8 cellular contexts compared by ENCODE assay signal in the genomic region with DNA sequence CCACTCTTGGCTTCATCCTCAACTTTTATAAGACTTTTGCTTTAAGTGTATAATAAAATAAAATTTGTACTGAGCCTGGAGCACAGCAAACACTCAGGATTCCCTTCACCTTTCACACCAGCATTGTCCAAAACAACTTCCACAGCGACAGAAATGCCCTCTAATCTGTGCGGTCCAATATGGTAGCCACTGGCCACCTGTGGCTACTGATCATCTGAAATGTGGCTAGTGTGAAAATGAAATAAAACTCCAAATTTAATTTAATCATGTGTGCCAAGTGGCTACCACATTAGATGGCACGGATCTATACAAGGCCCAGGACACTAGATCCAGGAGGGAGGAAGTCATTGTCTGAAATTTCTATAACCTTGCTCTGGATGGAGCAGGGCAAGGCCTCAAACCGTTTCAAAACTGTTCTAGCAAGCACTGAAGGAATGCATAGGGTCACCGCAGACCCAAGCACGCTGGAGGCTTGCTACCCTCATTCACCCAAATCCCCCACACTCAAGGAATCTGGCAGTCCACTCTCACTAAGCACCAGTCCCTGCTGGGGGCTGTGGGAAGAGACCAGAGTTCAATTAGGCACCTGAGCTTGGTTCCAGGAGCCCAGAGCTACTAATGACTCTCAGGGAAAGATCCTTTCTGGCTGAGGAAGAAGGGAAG. TPM values are rescaled to one million over a fixed set of nuclear protein-coding genes. Genes with fewer than 3 reads are reported as not detected.
DNase-seq lines count a peak whose midpoint lies in the region; ATAC-seq and TF ChIP-seq lines count a peak whose summit lies in the region.

No MANE protein-coding gene starts in this region.

- no peak for TF ChIP-seq CTCF in gastroesophageal sphincter (IDR thresholded peaks at IDR 0.05)

- H3K27ac ChIP-seq in gastroesophageal sphincter, result peak overlapping the region; percentile 94 to 97 (median 96)

- H3K36me3 ChIP-seq in gastroesophageal sphincter, result peaks cover 0 to 55% of the 10 kb centered on the region in 2 donors

- H3K4me1 Mint-ChIP-seq in activated CD4-positive, alpha-beta memory T cell treated with anti-CD3 and anti-CD28 coated beads for 36 hours (ENCODE audit: low read depth), result peaks cover 69% of the 10 kb centered on the region
- H3K4me1 Mint-ChIP-seq in stimulated activated effector memory CD8-positive, alpha-beta T cell treated with anti-CD3 and anti-CD28 coated beads, Interleukin-12 subunit alpha, Interleukin-12 subunit beta, amount 100 ng/mL, for 72 hours, result peaks cover 66% of the 10 kb centered on the region

- no peak for TF ChIP-seq EP300 in gastroesophageal sphincter (IDR thresholded peaks at IDR 0.05)

- no peaks in the 10 kb centered on the region for H3K9me3 ChIP-seq in gastroesophageal sphincter

- ATAC-seq in gastroesophageal sphincter (no peak), GM18873 (IDR thresholded peaks at IDR 0.05; ENCODE audit: low FRiP score, unreplicated experiment) (no peak), HG03108 (IDR thresholded peaks at IDR 0.05; ENCODE audit: unreplicated experiment) (no peak)
- ATAC-seq in stimulated activated effector memory CD8-positive, alpha-beta T cell treated with anti-CD3 and anti-CD28 coated beads, Interleukin-12 subunit alpha, Interleukin-12 subunit beta, amount 100 ng/mL, for 72 hours, result no peak

- intact Hi-C loops in activated CD4-positive, alpha-beta memory T cell treated with anti-CD3 and anti-CD28 coated beads for 36 hours (cut with micrococcal nuclease), result no loop called here

- POLR2A ChIA-PET in activated CD4-positive, alpha-beta memory T cell treated with anti-CD3 and anti-CD28 coated beads for 36 hours (lab: Charles Lee), result interaction anchor here (0.7 to 11.0 kb wide), 8 partner anchors 7 to 187 kb away, joined by 3 to 208 read pairs (median 8); partner anchors contain the start of genes CCM2 and TBRG4

- no peaks in the 10 kb centered on the region for H3K27me3 ChIP-seq in gastroesophageal sphincter

- H3K27me3 Mint-ChIP-seq in activated CD4-positive, alpha-beta memory T cell treated with anti-CD3 and anti-CD28 coated beads for 36 hours, result no peaks in the 10 kb centered on the region

- H3K4me3 Mint-ChIP-seq in activated CD4-positive, alpha-beta memory T cell treated with anti-CD3 and anti-CD28 coated beads for 36 hours, result peak overlapping the region; percentile 99
- peak overlapping the region; percentile 99 for H3K4me3 Mint-ChIP-seq in stimulated activated effector memory CD8-positive, alpha-beta T cell treated with anti-CD3 and anti-CD28 coated beads, Interleukin-12 subunit alpha, Interleukin-12 subunit beta, amount 100 ng/mL, for 72 hours

- 64 to 79% methylated on average over 3 to 4 of the region's 6 CpGs for WGBS in gastroesophageal sphincter (ENCODE audit: low coverage in 1 of 2), 2 donors

- H3K9me3 Mint-ChIP-seq in activated CD4-positive, alpha-beta memory T cell treated with anti-CD3 and anti-CD28 coated beads for 36 hours, result no peaks in the 10 kb centered on the region
- no peaks in the 10 kb centered on the region for H3K9me3 Mint-ChIP-seq in stimulated activated effector memory CD8-positive, alpha-beta T cell treated with anti-CD3 and anti-CD28 coated beads, Interleukin-12 subunit alpha, Interleukin-12 subunit beta, amount 100 ng/mL, for 72 hours

- peak; percentile 39 for DNase-seq in NCI-H82 (lab: John Stamatoyannopoulos, UW)
- DNase-seq in NCI-H82 treated with DMSO at 0.1 percent for 48 hours (lab: John Stamatoyannopoulos, UW; ENCODE audit: unreplicated experiment), result no peak
- no peak for DNase-seq in activated CD4-positive, alpha-beta memory T cell treated with anti-CD3 and anti-CD28 coated beads for 36 hours
- peak in 1 of 2 donors; percentile 56 for DNase-seq in stimulated activated effector memory CD8-positive, alpha-beta T cell treated with anti-CD3 and anti-CD28 coated beads, Interleukin-12 subunit alpha, Interleukin-12 subunit beta, amount 100 ng/mL, for 72 hours (ENCODE audit: low spot score in 2 of 2)
- DNase-seq in DMS79 (lab: John Stamatoyannopoulos, UW), result no peak

- peaks cover 56% of the 10 kb centered on the region for H3K36me3 Mint-ChIP-seq in activated CD4-positive, alpha-beta memory T cell treated with anti-CD3 and anti-CD28 coated beads for 36 hours
- peaks cover 68% of the 10 kb centered on the region for H3K36me3 Mint-ChIP-seq in stimulated activated effector memory CD8-positive, alpha-beta T cell treated with anti-CD3 and anti-CD28 coated beads, Interleukin-12 subunit alpha, Interleukin-12 subunit beta, amount 100 ng/mL, for 72 hours

- H3K4me1 ChIP-seq in gastroesophageal sphincter, result peaks cover 0 to 47% (median 15%) of the 10 kb centered on the region in 3 donors

- H3K4me3 ChIP-seq in gastroesophageal sphincter, result peak overlapping the region in 1 of 2 donors; percentile 62

- CTCF ChIA-PET in activated CD4-positive, alpha-beta memory T cell treated with anti-CD3 and anti-CD28 coated beads for 36 hours (lab: Charles Lee), result interaction anchor here (1.0 to 2.1 kb wide), 3 partner anchors 12 to 151 kb away, joined by 6 to 7 read pairs (median 7); no protein-coding TSS in a partner anchor

- H3K27ac Mint-ChIP-seq in activated CD4-positive, alpha-beta memory T cell treated with anti-CD3 and anti-CD28 coated beads for 36 hours, result peak overlapping the region; percentile 100
- H3K27ac Mint-ChIP-seq in stimulated activated effector memory CD8-positive, alpha-beta T cell treated with anti-CD3 and anti-CD28 coated beads, Interleukin-12 subunit alpha, Interleukin-12 subunit beta, amount 100 ng/mL, for 72 hours, result peak overlapping the region; percentile 99

- TF ChIP-seq POLR2A in gastroesophageal sphincter (IDR thresholded peaks at IDR 0.05), result no peak

RNA-seq across cellular contexts. Expression of gene MYO1G, which starts 6.3 kb away (rescaled TPM):
- 100 to 1,000 TPM; 429 to 436 TPM for total RNA-seq in activated CD4-positive, alpha-beta memory T cell treated with anti-CD3 and anti-CD28 coated beads for 36 hours
- total RNA-seq in gastroesophageal sphincter, result 1 to 10 TPM; 1.4 to 3.6 (median 2.0) TPM

RNA-seq across cellular contexts. Expression of gene CCM2, which starts 14.8 kb away (rescaled TPM):
- 10 to 100 TPM; 85.2 to 89.6 TPM for total RNA-seq in activated CD4-positive, alpha-beta memory T cell treated with anti-CD3 and anti-CD28 coated beads for 36 hours
- 10 to 100 TPM; 35.8 to 62.0 (median 51.9) TPM for total RNA-seq in gastroesophageal sphincter

Comparison
In these comparisons a context has a peak if more than half of its experiments do, and no peak if none do; other contexts are left out.
1. RNA of gene MYO1G, which starts 6.3 kb away (total RNA-seq): 429 to 436 TPM in activated CD4-positive, alpha-beta memory T cell treated with anti-CD3 and anti-CD28 coated beads for 36 hours; 1.4 to 3.6 TPM in gastroesophageal sphincter; every median in the first group is over 10 times any median in the second.